8 cellular contexts compared by ENCODE assay signal in the genomic region with DNA sequence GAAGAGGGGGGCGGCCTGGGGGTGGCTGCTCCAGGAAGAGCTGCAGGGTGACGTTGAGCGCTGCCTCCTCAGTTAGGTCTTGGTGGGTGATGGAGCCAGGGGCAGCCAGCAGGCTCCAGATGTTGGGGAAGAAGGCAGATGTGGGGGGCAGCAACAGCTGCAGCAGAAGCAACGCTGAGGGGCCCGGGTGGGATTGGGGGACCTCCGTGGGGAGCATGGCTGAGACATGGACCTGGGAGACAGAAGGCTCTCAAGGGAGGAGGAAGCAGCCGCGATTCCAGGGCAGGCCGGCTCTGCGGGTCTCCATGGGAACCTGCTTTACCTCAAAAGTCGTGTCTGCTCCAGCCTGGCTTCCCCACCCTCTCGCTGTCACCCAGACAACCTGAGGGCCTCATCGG. TPM values are rescaled to one million over a fixed set of nuclear protein-coding genes. Genes with fewer than 3 reads are reported as not detected.
A peak's percentile ranks its signal among the peaks of the same experiment; 100 is the strongest.
DNase-seq lines count a peak whose midpoint lies in the region; ATAC-seq and TF ChIP-seq lines count a peak whose summit lies in the region.

No MANE protein-coding gene starts in this region.

- peaks cover 15% of the 10 kb centered on the region for H3K4me1 Mint-ChIP-seq in CD14-positive monocyte

- no peak for DNase-seq in CD14-positive monocyte (ENCODE audit: low spot score)
- no peak for DNase-seq in mucosa of descending colon
- DNase-seq in activated gamma-delta T cell treated with Interleukin-2 at 50 U/mL for 16 hours, result no peak
- DNase-seq in effector CD8-positive, alpha-beta T cell (lab: John Stamatoyannopoulos, UW), result no peak

- peak overlapping the region in 4 of 7 donors; percentile 19 to 81 (median 50) for H3K27ac Mint-ChIP-seq in CD14-positive monocyte

- peaks cover 34% of the 10 kb centered on the region for H3K4me1 ChIP-seq in mucosa of descending colon (ENCODE audit: low read depth)

- no peaks in the 10 kb centered on the region for H3K9me3 ChIP-seq in mucosa of descending colon

- peaks cover 33 to 42% of the 10 kb centered on the region in 2 donors for H3K36me3 Mint-ChIP-seq in CD14-positive monocyte

- H3K4me3 ChIP-seq in mucosa of descending colon, result no peak overlapping the region

- H3K36me3 ChIP-seq in mucosa of descending colon (ENCODE audit: low read depth), result no peaks in the 10 kb centered on the region

- intact Hi-C loops in CD14-positive monocyte (cut with micrococcal nuclease), result no loop called here
- intact Hi-C loops in mucosa of descending colon (cut with DNase I, micrococcal nuclease), result no loop called here

- H3K4me3 Mint-ChIP-seq in CD14-positive monocyte, result peak overlapping the region in 1 of 2 donors; percentile 70

- ATAC-seq in HG02973 (IDR thresholded peaks at IDR 0.05; ENCODE audit: unreplicated experiment) (peak; percentile 9), mucosa of descending colon (peak; percentile 20), GM21576 (IDR thresholded peaks at IDR 0.05; ENCODE audit: unreplicated experiment) (no peak), GM21367 (IDR thresholded peaks at IDR 0.05; ENCODE audit: unreplicated experiment) (no peak)

- no peaks in the 10 kb centered on the region for H3K9me3 Mint-ChIP-seq in CD14-positive monocyte

- peak overlapping the region; percentile 81 for H3K27ac ChIP-seq in angular gyrus (ENCODE audit: low read depth, low read length)

- peaks cover 0 to 3% (median 2%) of the 10 kb centered on the region in 3 donors for H3K27me3 Mint-ChIP-seq in CD14-positive monocyte (ENCODE audit: low read depth in 3 of 3)

- TF ChIP-seq CTCF in CD14-positive monocyte (IDR thresholded peaks at IDR 0.05), result no peak
- TF ChIP-seq CTCF in mucosa of descending colon (IDR thresholded peaks at IDR 0.05), result no peak

RNA-seq across cellular contexts. Expression of a gene that starts 0.6 kb away (rescaled TPM):
- polyA plus RNA-seq in CD14-positive monocyte, result not detected
- total RNA-seq in mucosa of descending colon, result 1 to 10 TPM; 5.9 to 8.2 (median 6.9) TPM

RNA-seq across cellular contexts. Expression of a gene that starts 14.1 kb away (rescaled TPM):
- not detected for polyA plus RNA-seq in CD14-positive monocyte
- 1 to 10 TPM; 2.5 to 9.6 (median 4.3) TPM for total RNA-seq in mucosa of descending colon

RNA-seq across cellular contexts. Expression of a gene that starts 19.0 kb away (rescaled TPM):
- polyA plus RNA-seq in CD14-positive monocyte, result 10 to 100 TPM; 27.3 to 28.9 TPM
- total RNA-seq in mucosa of descending colon, result 10 to 100 TPM; 41.7 to 65.8 (median 45.0) TPM

RNA-seq across cellular contexts. Expression of a gene that starts 30.2 kb away (rescaled TPM):
- polyA plus RNA-seq in CD14-positive monocyte, result 10 to 100 TPM; 40.0 to 41.0 TPM
- total RNA-seq in mucosa of descending colon, result 10 to 100 TPM; 21.7 to 35.5 (median 33.8) TPM

RNA-seq across cellular contexts. Expression of a gene that starts 36.8 kb away (rescaled TPM):
- 1 to 10 TPM in 1 of 2 donors, under 1 TPM in 1; 0.58 to 1.9 TPM for polyA plus RNA-seq in CD14-positive monocyte
- total RNA-seq in mucosa of descending colon, result 10 to 100 TPM; 14.1 to 29.9 (median 29.7) TPM

Comparison
In these comparisons a context has a peak if more than half of its experiments do, and no peak if none do; other contexts are left out.
1. ATAC-seq: peak in HG02973 (single experiment) and mucosa of descending colon (single experiment); none in GM21576 (single experiment) and GM21367 (single experiment).